In genomic region chr10:52314822-52315552, GRCh38 we compare ENCODE assay signal across 8 cellular contexts. TPM values are rescaled to one million over a fixed set of nuclear protein-coding genes. Genes with fewer than 3 reads are reported as not detected.
DNase-seq lines count a peak whose midpoint lies in the region; ATAC-seq, FAIRE-seq and TF ChIP-seq lines count a peak whose summit lies in the region.

No MANE protein-coding gene starts in this region.

- DNase-seq in astrocyte of the cerebellum (ENCODE audit: low read depth) (no peak), keratinocyte (ENCODE audit: low read depth, low spot score) (no peak), OCI-LY7 (ENCODE audit: low spot score) (no peak), OCI-M1 (lab: John Stamatoyannopoulos, UW) (no peak), islet precursor cell (no peak)
- DNase-seq in stimulated activated naive CD8-positive, alpha-beta T cell treated with anti-CD3 and anti-CD28 coated beads, Interleukin-15, amount 100 ng/mL, for 72 hours = no peak

- H3K4me1 ChIP-seq in keratinocyte (ENCODE audit: control insufficient read depth, extremely low read depth, insufficient read depth, low read length) = peaks cover 44% of the 10 kb centered on the region
- no peaks in the 10 kb centered on the region for H3K4me1 ChIP-seq in OCI-LY7 (ENCODE audit: insufficient read depth, low read length, poor library complexity, severe bottlenecking)

- peaks cover 0 to 5% of the 10 kb centered on the region in 2 donors for H3K9me3 Mint-ChIP-seq in stimulated activated naive CD8-positive, alpha-beta T cell treated with anti-CD3 and anti-CD28 coated beads, Interleukin-15, amount 100 ng/mL, for 72 hours

- no peaks in the 10 kb centered on the region for H3K27me3 ChIP-seq in keratinocyte (ENCODE audit: control insufficient read depth, extremely low read depth, insufficient read depth, low read length)

- in situ Hi-C loops in astrocyte of the cerebellum (cut with HindIII; ENCODE audit: low sequenced_read_pairs) = no loop called here

- POLR2A ChIA-PET in OCI-LY7 (lab: Charles Lee) = no interaction called here

- peak overlapping the region in 1 of 2 donors; percentile 67 for H3K4me3 Mint-ChIP-seq in stimulated activated naive CD8-positive, alpha-beta T cell treated with anti-CD3 and anti-CD28 coated beads, Interleukin-15, amount 100 ng/mL, for 72 hours

- dilution Hi-C loops in keratinocyte (cut with MboI; ENCODE audit: extremely low pct_ligation_motif_present, low sequenced_read_pairs) = loop anchor here (25.0 kb wide), 1 partner anchor 247 kb away; no protein-coding TSS in a partner anchor

- H3K9me3 ChIP-seq in keratinocyte (ENCODE audit: control insufficient read depth, low read depth, low read length) = no peaks in the 10 kb centered on the region
- H3K9me3 ChIP-seq in OCI-LY7 (ENCODE audit: low read length) = no peaks in the 10 kb centered on the region

- H3K27ac ChIP-seq in keratinocyte (ENCODE audit: control insufficient read depth, insufficient read depth, low read length) (peak overlapping the region; percentile 79), OCI-LY7 (ENCODE audit: low read depth, low read length, poor library complexity, severe bottlenecking) (no peak overlapping the region)

- H3K36me3 ChIP-seq in keratinocyte (ENCODE audit: control insufficient read depth in 2 of 2, extremely low read depth in 1 of 2, insufficient read depth in 2 of 2, low read length in 2 of 2) = peaks cover 0 to 13% of the 10 kb centered on the region in 2 experiments
- no peaks in the 10 kb centered on the region for H3K36me3 ChIP-seq in OCI-LY7 (ENCODE audit: insufficient read depth, low read length)

- H3K4me2 ChIP-seq in keratinocyte (ENCODE audit: control insufficient read depth, extremely low read depth, insufficient read depth, low read depth, low read length) (peak overlapping the region; percentile 97), OCI-LY7 (ENCODE audit: low read length) (no peak overlapping the region)

- peak overlapping the region; percentile 90 for H3K9ac ChIP-seq in keratinocyte (ENCODE audit: control insufficient read depth, extremely low read depth, insufficient read depth, low read length)

- no peak overlapping the region for H3K27ac Mint-ChIP-seq in stimulated activated naive CD8-positive, alpha-beta T cell treated with anti-CD3 and anti-CD28 coated beads, Interleukin-15, amount 100 ng/mL, for 72 hours

- H3K4me1 Mint-ChIP-seq in stimulated activated naive CD8-positive, alpha-beta T cell treated with anti-CD3 and anti-CD28 coated beads, Interleukin-15, amount 100 ng/mL, for 72 hours = peaks cover 21% of the 10 kb centered on the region

- H2AFZ ChIP-seq in keratinocyte (ENCODE audit: control insufficient read depth, low read length) = peak overlapping the region; percentile 81
- no peak overlapping the region for H2AFZ ChIP-seq in OCI-LY7 (ENCODE audit: low read length)

- no peak for TF ChIP-seq CTCF in astrocyte of the cerebellum (IDR thresholded peaks at IDR 0.05; ENCODE audit: low read depth, low read length, missing control alignments)
- peak in 1 of 3 experiments; percentile 3 for TF ChIP-seq CTCF in keratinocyte (optimal IDR thresholded peaks at IDR 0.05 in 1 of 3, IDR thresholded peaks at IDR 0.05 in 1 of 3, conservative IDR thresholded peaks at IDR 0.05 in 1 of 3; ENCODE audit: extremely low read depth in 1 of 3, insufficient read depth in 2 of 3, low read length in 3 of 3)
- no peak for TF ChIP-seq CTCF in OCI-LY7 (conservative IDR thresholded peaks at IDR 0.05; ENCODE audit: low read length)

- no peaks in the 10 kb centered on the region for H3K9me2 ChIP-seq in OCI-LY7 (ENCODE audit: insufficient read depth, low read length)

- H4K20me1 ChIP-seq in keratinocyte (ENCODE audit: control insufficient read depth, extremely low read depth, insufficient read depth, low read length) (no peaks in the 10 kb centered on the region), OCI-LY7 (ENCODE audit: insufficient read depth, low read length) (no peaks in the 10 kb centered on the region; the same call in 1 of the 2 replicates)

- peak overlapping the region; percentile 74 for H3K4me3 ChIP-seq in astrocyte of the cerebellum (ENCODE audit: low read depth, low read length)
- peak overlapping the region; percentile 92 to 96 (median 94) for H3K4me3 ChIP-seq in keratinocyte (ENCODE audit: control insufficient read depth in 2 of 3, extremely low read depth in 1 of 3, insufficient read depth in 2 of 3, low read depth in 1 of 3, low read length in 3 of 3)
- no peak overlapping the region for H3K4me3 ChIP-seq in OCI-LY7 (ENCODE audit: low read depth, low read length, poor library complexity, severe bottlenecking)

- intact Hi-C loops in OCI-LY7 (cut with micrococcal nuclease; ENCODE audit: unreplicated experiment) = no loop called here

- peaks cover 63% of the 10 kb centered on the region for H3K27me3 Mint-ChIP-seq in stimulated activated naive CD8-positive, alpha-beta T cell treated with anti-CD3 and anti-CD28 coated beads, Interleukin-15, amount 100 ng/mL, for 72 hours

- peaks cover 25% of the 10 kb centered on the region for H3K79me2 ChIP-seq in keratinocyte (ENCODE audit: control insufficient read depth, insufficient read depth, low read length)
- no peaks in the 10 kb centered on the region for H3K79me2 ChIP-seq in OCI-LY7 (ENCODE audit: insufficient read depth, low read depth, low read length)

- ATAC-seq in HG02610 (IDR thresholded peaks at IDR 0.05; ENCODE audit: unreplicated experiment) (peak; percentile 25), GM21619 (IDR thresholded peaks at IDR 0.05; ENCODE audit: unreplicated experiment) (no peak)
- ATAC-seq in stimulated activated naive CD8-positive, alpha-beta T cell treated with anti-CD3 and anti-CD28 coated beads, Interleukin-15, amount 100 ng/mL, for 72 hours = peak; percentile 42

- CTCF ChIA-PET in OCI-LY7 (lab: Charles Lee; ENCODE audit: unreplicated experiment) = no interaction called here

- no TSS peak for BruUV-seq in OCI-LY7 (replicated peaks; lab: Mats Ljungman, UMichigan)

- no peaks in the 10 kb centered on the region for H3K9me1 ChIP-seq in keratinocyte (ENCODE audit: control insufficient read depth, extremely low read depth, insufficient read depth, low read length)

- no peak for FAIRE-seq in keratinocyte (lab: Jason Lieb, UNC)

RNA-seq across cellular contexts. Expression of gene DKK1, which starts 0.9 kb away (rescaled TPM):
- 78.4 to 320 TPM (median 223 TPM) in 3 replicates for polyA plus RNA-seq in keratinocyte
- 43.2 TPM for polyA plus RNA-seq in keratinocyte (2011; ENCODE audit: low read depth)
- polyA plus RNA-seq in keratinocyte (2011; cell fraction: cytosol; rRNA removed) = 68.2 and 168 TPM in 2 replicates
- 195 and 207 TPM in 2 replicates for polyA plus RNA-seq in keratinocyte (2011; cell fraction: nucleus; rRNA removed)
- polyA plus RNA-seq in keratinocyte (2012; ENCODE audit: low replicate concordance) = 53.9 and 191 TPM in 2 replicates
- polyA minus RNA-seq in keratinocyte = 40.7 to 108 TPM (median 51.2 TPM) in 3 replicates
- 98.8 TPM for polyA minus RNA-seq in keratinocyte (2011; cell fraction: cytosol; rRNA and poly(A)+ RNA removed)
- 54.3 and 92.1 TPM in 2 replicates for polyA minus RNA-seq in keratinocyte (2011; cell fraction: nucleus; rRNA and poly(A)+ RNA removed)
- total RNA-seq in OCI-LY7 (2014; rRNA removed; shearing (Covaris generic)) = not detected in 2 replicates
- not detected in 2 replicates for total RNA-seq in OCI-LY7 (2022)
